Comparison of ENCODE assay signal across 34 cellular contexts in the genomic region with DNA sequence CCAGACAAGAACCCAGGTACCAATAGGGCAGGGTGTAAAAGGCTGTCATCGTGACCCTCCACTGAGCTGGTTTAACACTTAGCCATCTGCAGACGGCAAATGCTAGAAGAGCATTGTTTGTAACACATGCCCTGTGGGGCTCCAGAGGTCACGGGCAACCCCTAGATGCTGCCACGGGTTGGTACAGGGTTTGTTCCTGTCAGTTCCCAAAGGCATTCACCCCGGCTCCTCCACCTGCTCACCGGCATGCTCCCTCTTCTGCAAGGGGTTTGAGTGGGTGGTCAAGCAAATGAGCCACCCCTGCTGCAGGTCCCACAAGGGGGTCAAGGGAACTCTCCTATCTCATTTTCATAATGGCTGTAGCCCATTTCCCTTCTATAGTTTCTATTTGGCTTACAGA.
"Had no signal": no experiment of that assay in that cellular context is flagged by ENCODE, and none has a peak within 500 bp of the region (broad histone marks: within the 10 kb centered on the region; RNA-seq: fewer than 3 reads in every experiment).

No MANE protein-coding gene starts in this region.

- H3K36me3 ChIP-seq: adrenal gland, brain microvascular endothelial cell, breast epithelium had no signal

- ATAC-seq: activated CD8-positive, alpha-beta T cell treated with anti-CD3 and anti-CD28 coated beads for 36 hours; activated naive CD4-positive, alpha-beta T cell treated with anti-CD3 and anti-CD28 coated beads, Interleukin-2, amount 50 U/mL, for 72 hours; activated T-cell treated with anti-CD3 and anti-CD28 coated beads, Interleukin-2, amount 50 U/mL, for 4 hours; activated T-cell treated with anti-CD3 and anti-CD28 coated beads, Interleukin-2, amount 50 U/mL, for 72 hours; activated T-helper 17 cell treated with anti-CD3 and anti-CD28 coated beads, Interleukin-2, amount 50 U/mL, for 72 hours; body of pancreas; T-cell; T-helper 17 cell had no signal

- H3K9me3 Mint-ChIP-seq: activated B cell treated with CpG ODN at 0.5 μM for 24 hours; activated CD4-positive, alpha-beta memory T cell treated with anti-CD3 and anti-CD28 coated beads for 36 hours; activated CD4-positive, alpha-beta T cell treated with anti-CD3 and anti-CD28 coated beads, Interleukin-2, amount 10 ng/mL, durations not matched to agents 24 days and 14 days; activated CD8-positive, alpha-beta T cell treated with anti-CD3 and anti-CD28 coated beads for 36 hours; activated naive CD4-positive, alpha-beta T cell treated with anti-CD3 and anti-CD28 coated beads for 36 hours; activated naive CD4-positive, alpha-beta T cell treated with anti-CD3 and anti-CD28 coated beads, Interleukin-2, amount 50 U/mL, for 72 hours; activated naive CD8-positive, alpha-beta T cell treated with anti-CD3 and anti-CD28 coated beads for 36 hours; activated T-cell treated with anti-CD3 and anti-CD28 coated beads, Interleukin-2, amount 50 U/mL, for 4 hours; activated T-cell treated with anti-CD3 and anti-CD28 coated beads, Interleukin-2, amount 50 U/mL, for 72 hours; activated T-helper 1 cell treated with anti-CD3 and anti-CD28 coated beads, Interleukin-12 subunit alpha, Interleukin-12 subunit beta, Interleukin-2, Interleukin-4 antibody, amounts not matched to agents 30 ng/mL and 10 ng/mL and 1 ng/mL, durations not matched to agents 14 hours and 24 hours and 36 hours; activated T-helper 17 cell treated with anti-CD3 and anti-CD28 coated beads, Interleukin-2, amount 50 U/mL, for 72 hours; T-cell had no signal

- H3K27ac Mint-ChIP-seq: activated B cell treated with CpG ODN at 0.5 μM for 24 hours; activated CD4-positive, alpha-beta memory T cell treated with anti-CD3 and anti-CD28 coated beads for 36 hours; activated CD4-positive, alpha-beta T cell treated with anti-CD3 and anti-CD28 coated beads, Interleukin-2, amount 10 ng/mL, durations not matched to agents 24 days and 14 days; activated CD8-positive, alpha-beta T cell treated with anti-CD3 and anti-CD28 coated beads for 36 hours; activated naive CD4-positive, alpha-beta T cell treated with anti-CD3 and anti-CD28 coated beads for 36 hours; activated naive CD8-positive, alpha-beta T cell treated with anti-CD3 and anti-CD28 coated beads for 36 hours; activated T-cell treated with anti-CD3 and anti-CD28 coated beads, Interleukin-2, amount 50 U/mL, for 72 hours; activated T-helper 1 cell treated with anti-CD3 and anti-CD28 coated beads, Interleukin-12 subunit alpha, Interleukin-12 subunit beta, Interleukin-2, Interleukin-4 antibody, amounts not matched to agents 30 ng/mL and 10 ng/mL and 1 ng/mL, durations not matched to agents 14 hours and 24 hours and 36 hours; activated T-helper 17 cell treated with anti-CD3 and anti-CD28 coated beads, Interleukin-2, amount 50 U/mL, for 72 hours; T-cell; T-helper 17 cell had no signal

- DNase-seq: activated B cell treated with CpG ODN at 0.5 μM for 24 hours; activated CD4-positive, alpha-beta memory T cell treated with anti-CD3 and anti-CD28 coated beads for 36 hours; activated CD4-positive, alpha-beta T cell treated with anti-CD3 and anti-CD28 coated beads for 4 hours; activated CD4-positive, alpha-beta T cell treated with anti-CD3 and anti-CD28 coated beads, Interleukin-2, amount 10 ng/mL, durations not matched to agents 24 days and 14 days; activated CD4-positive, alpha-beta T cell treated with anti-CD3 and anti-CD28 coated beads, Interleukin-2, amount 50 U/mL, for 1 hour; activated CD4-positive, alpha-beta T cell treated with anti-CD3 and anti-CD28 coated beads, Interleukin-2, amount 50 U/mL, for 4 hours; activated CD4-positive, CD25-positive, alpha-beta regulatory T cell treated with anti-CD3 and anti-CD28 coated beads, Interleukin-2, amount 50 U/mL, for 72 hours; activated CD8-positive, alpha-beta memory T cell treated with anti-CD3 and anti-CD28 coated beads, Interleukin-2, amount 50 U/mL, for 4 hours; activated CD8-positive, alpha-beta T cell treated with anti-CD3 and anti-CD28 coated beads for 36 hours; activated effector memory CD4-positive, alpha-beta T cell treated with anti-CD3 and anti-CD28 coated beads, Interleukin-2, amount 50 U/mL, for 16 hours; activated gamma-delta T cell treated with Interleukin-2 at 50 U/mL for 16 hours; activated naive CD4-positive, alpha-beta T cell; activated naive CD4-positive, alpha-beta T cell treated with anti-CD3 and anti-CD28 coated beads for 36 hours; activated naive CD4-positive, alpha-beta T cell treated with anti-CD3 and anti-CD28 coated beads, Interleukin-2, amount 50 U/mL, for 16 hours; activated naive CD8-positive, alpha-beta T cell treated with anti-CD3 and anti-CD28 coated beads for 36 hours; activated T-cell treated with anti-CD3 and anti-CD28 coated beads for 4 hours; activated T-cell treated with anti-CD3 and anti-CD28 coated beads, Interleukin-2, amount 50 U/mL, for 1 hour; activated T-cell treated with anti-CD3 and anti-CD28 coated beads, Interleukin-2, amount 50 U/mL, for 4 hours; activated T-cell treated with anti-CD3 and anti-CD28 coated beads, Interleukin-2, amount 50 U/mL, for 72 hours; adrenal gland; amniotic stem cell; body of pancreas; brain microvascular endothelial cell; central memory CD4-positive, alpha-beta T cell; T-cell; T-helper 17 cell; T1000 had no signal

- H3K4me3 ChIP-seq: adrenal gland, body of pancreas, breast epithelium had no signal

- FAIRE-seq: astrocyte, TTC549 had no signal

- H3K27me3 ChIP-seq: adrenal gland, body of pancreas, brain microvascular endothelial cell, breast epithelium had no signal

- H3K27ac ChIP-seq: adrenal gland, body of pancreas, brain microvascular endothelial cell, breast epithelium, VCaP had no signal

- H3K9me3 ChIP-seq: adrenal gland, body of pancreas, breast epithelium had no signal

- H3K36me3 Mint-ChIP-seq: activated CD4-positive, alpha-beta memory T cell treated with anti-CD3 and anti-CD28 coated beads for 36 hours; activated naive CD4-positive, alpha-beta T cell treated with anti-CD3 and anti-CD28 coated beads, Interleukin-2, amount 50 U/mL, for 72 hours; activated naive CD8-positive, alpha-beta T cell treated with anti-CD3 and anti-CD28 coated beads for 36 hours; T-cell had no signal

- H3K4me3 Mint-ChIP-seq: activated B cell treated with CpG ODN at 0.5 μM for 24 hours; activated CD4-positive, alpha-beta memory T cell treated with anti-CD3 and anti-CD28 coated beads for 36 hours; activated CD4-positive, alpha-beta T cell treated with anti-CD3 and anti-CD28 coated beads, Interleukin-2, amount 10 ng/mL, durations not matched to agents 24 days and 14 days; activated CD8-positive, alpha-beta T cell treated with anti-CD3 and anti-CD28 coated beads for 36 hours; activated naive CD4-positive, alpha-beta T cell treated with anti-CD3 and anti-CD28 coated beads for 36 hours; activated naive CD8-positive, alpha-beta T cell treated with anti-CD3 and anti-CD28 coated beads for 36 hours; activated T-cell treated with anti-CD3 and anti-CD28 coated beads, Interleukin-2, amount 50 U/mL, for 4 hours; activated T-cell treated with anti-CD3 and anti-CD28 coated beads, Interleukin-2, amount 50 U/mL, for 72 hours; activated T-helper 1 cell treated with anti-CD3 and anti-CD28 coated beads, Interleukin-12 subunit alpha, Interleukin-12 subunit beta, Interleukin-2, Interleukin-4 antibody, amounts not matched to agents 30 ng/mL and 10 ng/mL and 1 ng/mL, durations not matched to agents 14 hours and 24 hours and 36 hours; activated T-helper 17 cell treated with anti-CD3 and anti-CD28 coated beads, Interleukin-2, amount 50 U/mL, for 72 hours; T-cell; T-helper 17 cell had no signal

- H3K4me1 ChIP-seq: adrenal gland, body of pancreas, breast epithelium had no signal

- H3K4me1 Mint-ChIP-seq: activated B cell treated with CpG ODN at 0.5 μM for 24 hours; activated CD4-positive, alpha-beta T cell treated with anti-CD3 and anti-CD28 coated beads, Interleukin-2, amount 10 ng/mL, durations not matched to agents 24 days and 14 days; activated naive CD8-positive, alpha-beta T cell treated with anti-CD3 and anti-CD28 coated beads for 36 hours; activated T-helper 17 cell treated with anti-CD3 and anti-CD28 coated beads, Interleukin-2, amount 50 U/mL, for 72 hours; T-cell; T-helper 17 cell had no signal
